23 cellular contexts compared by ENCODE assay signal in the genomic region with DNA sequence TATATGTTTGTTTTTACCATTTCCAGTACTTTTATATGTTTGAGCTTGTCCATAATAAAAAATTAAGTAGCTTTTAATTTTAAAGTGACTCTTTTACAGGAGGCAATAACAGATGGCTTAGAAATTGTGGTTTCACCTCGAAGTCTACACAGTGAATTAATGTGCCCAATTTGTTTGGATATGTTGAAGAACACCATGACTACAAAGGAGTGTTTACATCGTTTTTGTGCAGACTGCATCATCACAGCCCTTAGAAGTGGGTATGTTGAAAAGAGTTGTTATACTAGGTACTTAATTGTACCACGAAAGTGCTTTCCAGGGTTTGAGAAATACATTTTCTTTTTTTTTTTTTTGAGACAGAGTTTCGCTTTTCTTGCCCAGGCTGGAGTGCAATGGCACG.
"Had no signal": no experiment of that assay in that cellular context is flagged by ENCODE, and none has a peak within 500 bp of the region (broad histone marks: within the 10 kb centered on the region; RNA-seq: fewer than 3 reads in every experiment).

No MANE protein-coding gene starts in this region.

- H3K4me3 ChIP-seq: ascending aorta, esophagus muscularis mucosa, gastroesophageal sphincter, heart left ventricle, left ventricle myocardium inferior, right atrium auricular region, thyroid gland, uterus had no signal

- DNase-seq: activated CD4-positive, alpha-beta T cell treated with anti-CD3 and anti-CD28 coated beads, Interleukin-2, amount 50 U/mL, for 4 hours; activated effector memory CD4-positive, alpha-beta T cell treated with anti-CD3 and anti-CD28 coated beads, Interleukin-2, amount 50 U/mL, for 16 hours; activated T-cell treated with anti-CD3 and anti-CD28 coated beads, Interleukin-2, amount 50 U/mL, for 72 hours; effector memory CD4-positive, alpha-beta T cell; heart left ventricle; kidney glomerular epithelial cell; left ventricle myocardium inferior; mammary epithelial cell; occipital lobe; posterior cingulate gyrus; stimulated activated CD4-positive, alpha-beta T cell treated with anti-CD3 and anti-CD28 coated beads, Interleukin-12 subunit alpha, Interleukin-12 subunit beta, amount 100 ng/mL, for 4 hours; stimulated activated CD4-positive, alpha-beta T cell treated with anti-CD3 and anti-CD28 coated beads, Interleukin-1b, Interleukin-23, amount 100 ng/mL, for 48 hours; stimulated activated naive CD4-positive, alpha-beta T cell treated with Interleukin-2 at 50 U/mL for 16 hours; thyroid gland; uterus; WERI-Rb-1 had no signal

- H3K36me3 ChIP-seq: uterus had no signal

- H3K27ac ChIP-seq: ascending aorta, esophagus muscularis mucosa, gastroesophageal sphincter, heart left ventricle, left ventricle myocardium inferior, right atrium auricular region, thyroid gland, uterus, WERI-Rb-1 had no signal

- H3K4me3 Mint-ChIP-seq: activated naive CD4-positive, alpha-beta T cell treated with anti-CD3 and anti-CD28 coated beads, Interleukin-2, amount 50 U/mL, for 24 hours; activated T-cell treated with anti-CD3 and anti-CD28 coated beads, Interleukin-2, amount 50 U/mL, for 72 hours; dendritic cell treated with granulocyte-macrophage colony-stimulating factor and Interleukin-4, amounts not matched to agents 40 ng/mL and 50 ng/mL, for 4 days had no signal

- H3K27ac Mint-ChIP-seq: activated naive CD4-positive, alpha-beta T cell treated with anti-CD3 and anti-CD28 coated beads, Interleukin-2, amount 50 U/mL, for 24 hours; activated T-cell treated with anti-CD3 and anti-CD28 coated beads, Interleukin-2, amount 50 U/mL, for 72 hours; dendritic cell treated with granulocyte-macrophage colony-stimulating factor and Interleukin-4, amounts not matched to agents 40 ng/mL and 50 ng/mL, for 4 days had no signal

- H3K9me3 Mint-ChIP-seq: activated naive CD4-positive, alpha-beta T cell treated with anti-CD3 and anti-CD28 coated beads, Interleukin-2, amount 50 U/mL, for 24 hours; activated T-cell treated with anti-CD3 and anti-CD28 coated beads, Interleukin-2, amount 50 U/mL, for 72 hours had no signal

- H3K27me3 ChIP-seq: ascending aorta, esophagus muscularis mucosa, gastroesophageal sphincter, heart left ventricle, right atrium auricular region, thyroid gland, uterus had no signal

- H3K27me3 Mint-ChIP-seq: activated naive CD4-positive, alpha-beta T cell treated with anti-CD3 and anti-CD28 coated beads, Interleukin-2, amount 50 U/mL, for 24 hours; dendritic cell treated with granulocyte-macrophage colony-stimulating factor and Interleukin-4, amounts not matched to agents 40 ng/mL and 50 ng/mL, for 4 days had no signal

- FAIRE-seq: endothelial cell of umbilical vein had no signal
